20 cellular contexts compared by ENCODE assay signal in genomic region chr11:45856044-45856468, GRCh38. TPM values are rescaled to one million over a fixed set of nuclear protein-coding genes. Genes with fewer than 3 reads are reported as not detected.
A peak's percentile ranks its signal among the peaks of the same experiment; 100 is the strongest.
DNase-seq lines count a peak whose midpoint lies in the region; TF ChIP-seq lines count a peak whose summit lies in the region.
"Had no signal": no experiment of that assay in that cellular context is flagged by ENCODE, and none has a peak within 500 bp of the region (broad histone marks: within the 10 kb centered on the region; RNA-seq: fewer than 3 reads in every experiment).

No MANE protein-coding gene starts in this region.

- peak overlapping the region; percentile 91 for H3K27ac Mint-ChIP-seq in dendritic cell treated with granulocyte-macrophage colony-stimulating factor and Interleukin-4, amounts not matched to agents 40 ng/mL and 50 ng/mL, for 4 days
- no peak overlapping the region for H3K27ac Mint-ChIP-seq in Calu3 (ENCODE audit: unreplicated experiment)
- H3K27ac Mint-ChIP-seq: CD8-positive, alpha-beta memory T cell; stimulated activated memory B cell treated with anti-CD40 and anti-IgM and Interleukin-4, amounts not matched to agents 10 μg/mL and 1 μg/mL and 100 μg/mL, for 72 hours had no signal

- DNase-seq in RWPE1 (ENCODE audit: low spot score), result no peak
- DNase-seq in thyroid gland, result no peak
- DNase-seq in Calu3, result no peak
- no peak for DNase-seq in NCI-H187 treated with DMSO at 0.1 percent for 48 hours (lab: John Stamatoyannopoulos, UW)
- no peak for DNase-seq in prostate gland (ENCODE audit: low spot score)
- DNase-seq in Karpas-422, result no peak
- DNase-seq: activated gamma-delta T cell; CD8-positive, alpha-beta memory T cell; GDM1; midbrain; NCI-H146; NCI-H510A; stimulated activated CD4-positive, alpha-beta T cell treated with anti-CD3 and anti-CD28 coated beads, Interleukin-4, amount 100 ng/mL, for 4 hours had no signal

- no peak overlapping the region for H3K4me3 ChIP-seq in muscle layer of colon (ENCODE audit: low read depth in 1 of 2, low read length in 2 of 2)
- H3K4me3 ChIP-seq in thyroid gland (replicated peaks in 1 of 3), result no peak overlapping the region
- no peak overlapping the region for H3K4me3 ChIP-seq in prostate gland
- no peak overlapping the region for H3K4me3 ChIP-seq in Karpas-422 (ENCODE audit: low read length)

- POLR2A ChIA-PET in RWPE1 (lab: Yijun Ruan, JAX; ENCODE audit: low non-redundant PET), result no interaction called here

- no peaks in the 10 kb centered on the region for H3K9me2 ChIP-seq in Karpas-422 (replicated peaks; ENCODE audit: insufficient read depth, low read length)

- H3K9ac ChIP-seq in muscle layer of colon (ENCODE audit: low read length) (peak overlapping the region; percentile 2), Karpas-422 (ENCODE audit: low read length) (no peak overlapping the region)
- H3K9ac ChIP-seq: KMS-11 had no signal

- peaks cover 26% of the 10 kb centered on the region for H3K79me2 ChIP-seq in Karpas-422 (ENCODE audit: low read length)

- WGBS in thyroid gland, 2 donors, result 69 to 84% methylated on average over 5 to 6 of the region's 6 CpGs
- WGBS in prostate gland, result 75% methylated on average over 6 of the region's 6 CpGs

- no TSS peak for BruUV-seq in Calu3 (replicated peaks; lab: Mats Ljungman, UMichigan)

- CTCF ChIA-PET in RWPE1 (lab: Yijun Ruan, JAX) (no interaction called here), Calu3 (lab: Charles Lee) (interaction anchor here (0.7 to 1.1 kb wide), 2 partner anchors 9 to 279 kb away, joined by 3 to 5 read pairs; no protein-coding TSS in a partner anchor)

- TF ChIP-seq CTCF in RWPE1 (conservative IDR thresholded peaks at IDR 0.05; ENCODE audit: low read depth) (no peak), thyroid gland (IDR thresholded peaks at IDR 0.05) (no peak), Calu3 (IDR thresholded peaks at IDR 0.05; ENCODE audit: unreplicated experiment) (no peak), prostate gland (IDR thresholded peaks at IDR 0.05) (no peak)

- H3K36me3 Mint-ChIP-seq in dendritic cell treated with granulocyte-macrophage colony-stimulating factor and Interleukin-4, amounts not matched to agents 40 ng/mL and 50 ng/mL, for 4 days (ENCODE audit: low read depth), result peaks cover 53% of the 10 kb centered on the region
- H3K36me3 Mint-ChIP-seq in Calu3 (ENCODE audit: insufficient read depth, unreplicated experiment), result peaks cover 6% of the 10 kb centered on the region

- intact Hi-C loops in dendritic cell treated with granulocyte-macrophage colony-stimulating factor and Interleukin-4, amounts not matched to agents 40 ng/mL and 50 ng/mL, for 4 days (cut with micrococcal nuclease), result no loop called here
- intact Hi-C loops in thyroid gland (cut with DNase I) (no loop called here), Calu3 (cut with micrococcal nuclease; ENCODE audit: unreplicated experiment) (no loop called here), prostate gland (cut with DNase I) (no loop called here)

- H3K27ac ChIP-seq in RWPE1 (peak overlapping the region; percentile 27), muscle layer of colon (ENCODE audit: low read depth, low read length) (peak overlapping the region; percentile 77), thyroid gland (peak overlapping the region; percentile 49 to 89 (median 87)), prostate gland (no peak overlapping the region), Karpas-422 (ENCODE audit: low read length) (no peak overlapping the region)
- H3K27ac ChIP-seq: KMS-11 had no signal

- peaks cover 19% of the 10 kb centered on the region for H3K36me3 ChIP-seq in muscle layer of colon (ENCODE audit: insufficient read depth, low read length)
- H3K36me3 ChIP-seq in thyroid gland, result peaks cover 7 to 9% of the 10 kb centered on the region in 2 donors
- H3K36me3 ChIP-seq in prostate gland, result peaks cover under 1 to 3% of the 10 kb centered on the region in 2 donors
- H3K36me3 ChIP-seq in Karpas-422 (ENCODE audit: insufficient read depth, low read length), result no peaks in the 10 kb centered on the region

- no peaks in the 10 kb centered on the region for H3K27me3 Mint-ChIP-seq in dendritic cell treated with granulocyte-macrophage colony-stimulating factor and Interleukin-4, amounts not matched to agents 40 ng/mL and 50 ng/mL, for 4 days
- no peaks in the 10 kb centered on the region for H3K27me3 Mint-ChIP-seq in Calu3 (ENCODE audit: unreplicated experiment)
- H3K27me3 Mint-ChIP-seq: CD8-positive, alpha-beta memory T cell; progenitor cell of endocrine pancreas; stimulated activated memory B cell treated with anti-CD40 and anti-IgM and Interleukin-4, amounts not matched to agents 10 μg/mL and 1 μg/mL and 100 μg/mL, for 72 hours had no signal

- H3K9me3 Mint-ChIP-seq in dendritic cell treated with granulocyte-macrophage colony-stimulating factor and Interleukin-4, amounts not matched to agents 40 ng/mL and 50 ng/mL, for 4 days, result no peaks in the 10 kb centered on the region
- H3K9me3 Mint-ChIP-seq in Calu3 (ENCODE audit: low read depth, unreplicated experiment), result no peaks in the 10 kb centered on the region
- H3K9me3 Mint-ChIP-seq: CD8-positive, alpha-beta memory T cell; stimulated activated memory B cell treated with anti-CD40 and anti-IgM and Interleukin-4, amounts not matched to agents 10 μg/mL and 1 μg/mL and 100 μg/mL, for 72 hours had no signal

- no peak overlapping the region for H3K4me3 Mint-ChIP-seq in dendritic cell treated with granulocyte-macrophage colony-stimulating factor and Interleukin-4, amounts not matched to agents 40 ng/mL and 50 ng/mL, for 4 days
- no peak overlapping the region for H3K4me3 Mint-ChIP-seq in Calu3 (ENCODE audit: low read depth, unreplicated experiment)
- H3K4me3 Mint-ChIP-seq: CD8-positive, alpha-beta memory T cell; stimulated activated memory B cell treated with anti-CD40 and anti-IgM and Interleukin-4, amounts not matched to agents 10 μg/mL and 1 μg/mL and 100 μg/mL, for 72 hours had no signal

- H3K4me2 ChIP-seq in Karpas-422 (ENCODE audit: low read depth, low read length, poor library complexity, severe bottlenecking), result no peak overlapping the region
- H3K4me2 ChIP-seq: KMS-11 had no signal

- H4K20me1 ChIP-seq in Karpas-422 (ENCODE audit: insufficient read depth, low read depth, low read length), result peaks cover 29% of the 10 kb centered on the region

- H3K4me1 ChIP-seq in muscle layer of colon (ENCODE audit: insufficient read depth, low read length) (peaks cover 96% of the 10 kb centered on the region), thyroid gland (peaks cover 92 to 97% of the 10 kb centered on the region in 2 donors), prostate gland (replicated peaks) (peaks cover 20% of the 10 kb centered on the region), Karpas-422 (ENCODE audit: low read length) (peaks cover 25% of the 10 kb centered on the region)

- TF ChIP-seq POLR2A in thyroid gland (IDR thresholded peaks at IDR 0.05) (no peak), prostate gland (IDR thresholded peaks at IDR 0.05) (no peak)

- H3K9me3 ChIP-seq in muscle layer of colon (ENCODE audit: low read length) (no peaks in the 10 kb centered on the region), thyroid gland (no peaks in the 10 kb centered on the region), prostate gland (no peaks in the 10 kb centered on the region), Karpas-422 (ENCODE audit: low read length) (no peaks in the 10 kb centered on the region)

- H2AFZ ChIP-seq in Karpas-422 (ENCODE audit: low read length), result no peak overlapping the region

- peaks cover 50% of the 10 kb centered on the region for H3K4me1 Mint-ChIP-seq in dendritic cell treated with granulocyte-macrophage colony-stimulating factor and Interleukin-4, amounts not matched to agents 40 ng/mL and 50 ng/mL, for 4 days (ENCODE audit: low read depth)
- H3K4me1 Mint-ChIP-seq in Calu3 (ENCODE audit: low read depth, unreplicated experiment), result no peaks in the 10 kb centered on the region

- H3K27me3 ChIP-seq in muscle layer of colon (ENCODE audit: control insufficient read depth in 1 of 2, insufficient read depth in 2 of 2, low read length in 2 of 2) (no peaks in the 10 kb centered on the region), thyroid gland (no peaks in the 10 kb centered on the region), prostate gland (replicated peaks; ENCODE audit: insufficient read depth) (no peaks in the 10 kb centered on the region), Karpas-422 (ENCODE audit: low read length) (no peaks in the 10 kb centered on the region)

RNA-seq across cellular contexts. Expression of gene CRY2, which starts 8.8 kb away (rescaled TPM):
- 100 to 1,000 TPM in 1 of 4 donors, 10 to 100 TPM in 3; 49.5 to 117 (median 57.8) TPM for total RNA-seq in thyroid gland
- total RNA-seq in Calu3 (2022), result 14.9 and 16.1 TPM in 2 replicates
- total RNA-seq in prostate gland, result 10 to 100 TPM; 45.4 to 70.8 TPM
- 12.5 and 16.1 TPM in 2 replicates for total RNA-seq in Karpas-422 (2014; rRNA removed; shearing (Covaris generic); ENCODE audit: low replicate concordance)

RNA-seq across cellular contexts. Expression of gene MAPK8IP1, which starts 29.4 kb away (rescaled TPM):
- total RNA-seq in thyroid gland (10 to 100 TPM in 3 of 4 donors, 1 to 10 TPM in 1; 9.5 to 25.1 (median 17.4) TPM), Calu3 (2022) (4.1 and 4.9 TPM in 2 replicates), prostate gland (10 to 100 TPM; 19.8 to 46.9 TPM)
- total RNA-seq in Karpas-422 (2014; rRNA removed; shearing (Covaris generic); ENCODE audit: low replicate concordance), result 0.83 TPM in 1 of 2 replicates, not detected in the other

RNA-seq across cellular contexts. Expression of gene FREY1, which starts 51.0 kb away (rescaled TPM):
- total RNA-seq in thyroid gland, result 1 to 10 TPM in 2 of 4 donors, not detected in 2; 1.8 to 2.6 TPM
- 0.99 and 2.1 TPM in 2 replicates for total RNA-seq in Calu3 (2022)
- 1 to 10 TPM in 1 of 2 donors, under 1 TPM in 1; 0.59 to 2.8 TPM for total RNA-seq in prostate gland
- 2.3 and 3.9 TPM in 2 replicates for total RNA-seq in Karpas-422 (2014; rRNA removed; shearing (Covaris generic); ENCODE audit: low replicate concordance)
- total RNA-seq: H4, RPMI7951 had no signal

RNA-seq across cellular contexts. Expression of gene SLC35C1, which starts 51.1 kb away (rescaled TPM):
- total RNA-seq in thyroid gland, result 10 to 100 TPM; 11.2 to 15.8 (median 14.0) TPM
- total RNA-seq in Calu3 (2022), result 18.1 and 20.5 TPM in 2 replicates
- 10 to 100 TPM; 14.1 to 20.6 TPM for total RNA-seq in prostate gland
- 4.5 and 4.8 TPM in 2 replicates for total RNA-seq in Karpas-422 (2014; rRNA removed; shearing (Covaris generic); ENCODE audit: low replicate concordance)

Comparison
In these comparisons a context has a peak if more than half of its experiments do, and no peak if none do; other contexts are left out.
1. H3K27ac ChIP-seq: peak in RWPE1 (single experiment), muscle layer of colon (single experiment) and thyroid gland (3 of 3); none in prostate gland (0 of 2) and Karpas-422 (single experiment).